In the genomic region with DNA sequence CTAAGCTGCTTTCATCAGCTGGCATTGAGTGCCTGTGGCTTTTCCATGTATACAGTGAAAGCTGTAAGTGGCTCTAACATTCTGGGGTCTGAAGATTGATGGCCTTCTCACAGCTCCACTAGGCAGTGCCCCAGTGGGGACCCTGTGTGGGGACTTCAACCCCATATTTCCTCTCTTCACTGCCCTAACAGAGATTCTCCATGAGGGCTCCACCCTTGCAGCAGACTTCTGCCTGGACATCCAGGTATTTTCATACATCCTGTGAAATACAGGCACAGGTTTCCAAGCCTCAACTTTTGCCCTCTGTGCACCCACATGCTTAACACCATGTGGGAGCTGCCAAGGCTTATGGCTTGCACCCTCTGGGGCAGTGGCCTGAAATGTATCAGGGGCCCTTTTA, we compare ENCODE assay signal across 21 cellular contexts.
DNase-seq lines count a peak whose midpoint lies in the region; TF ChIP-seq lines count a peak whose summit lies in the region.
"Had no signal": no experiment of that assay in that cellular context is flagged by ENCODE, and none has a peak within 500 bp of the region (broad histone marks: within the 10 kb centered on the region; RNA-seq: fewer than 3 reads in every experiment).

No MANE protein-coding gene starts in this region.

- H2BK5ac ChIP-seq in mesendoderm (ENCODE audit: low read length), result no peak overlapping the region

- H3K27me3 ChIP-seq in mesendoderm (ENCODE audit: insufficient read depth, low read length, poor library complexity), result no peaks in the 10 kb centered on the region
- H3K27me3 ChIP-seq: BE2C, BLaER1 had no signal

- no peak overlapping the region for H3K4me3 ChIP-seq in HEK293 (ENCODE audit: low read depth, low read length)
- no peak overlapping the region for H3K4me3 ChIP-seq in OCI-LY7 (ENCODE audit: low read depth, low read length, poor library complexity, severe bottlenecking)
- H3K4me3 ChIP-seq in mesendoderm (ENCODE audit: low read length), result no peak overlapping the region
- H3K4me3 ChIP-seq: BLaER1 had no signal

- no peak overlapping the region for H3K4me2 ChIP-seq in OCI-LY7 (ENCODE audit: low read length)
- H3K4me2 ChIP-seq in mesendoderm (ENCODE audit: low read length), result no peak overlapping the region
- H3K4me2 ChIP-seq: BLaER1 had no signal

- H2BK120ac ChIP-seq in mesendoderm (ENCODE audit: low read depth, low read length), result no peak overlapping the region

- no peak overlapping the region for H3K56ac ChIP-seq in mesendoderm (ENCODE audit: low read length)

- no peaks in the 10 kb centered on the region for H3K9me2 ChIP-seq in OCI-LY7 (ENCODE audit: insufficient read depth, low read length)

- no peak overlapping the region for H2AK5ac ChIP-seq in mesendoderm (ENCODE audit: low read length)

- POLR2A ChIA-PET in HEK293 (lab: Yijun Ruan, JAX) (no interaction called here), OCI-LY7 (lab: Charles Lee) (no interaction called here)

- DNase-seq in OCI-LY7 (ENCODE audit: low spot score), result peak; percentile 1
- DNase-seq in mesendoderm, result peak; percentile 10
- no peak for DNase-seq in amygdala (lab: John Stamatoyannopoulos, UW)
- DNase-seq in SW480 (ENCODE audit: low spot score), result no peak
- DNase-seq in kidney tubule cell (ENCODE audit: low spot score), result no peak
- DNase-seq: 8988T; ACHN; BE2C; C1 segment of cervical spinal cord; CD4-positive, alpha-beta memory T cell; CD4-positive, CD25-positive, alpha-beta regulatory T cell; CD8-positive, alpha-beta memory T cell; COR-L47; DMS 273 treated with DMSO at 0.1 percent for 48 hours; DMS153; DMS79; DND-41; EL; GDM1 had no signal

- no peak overlapping the region for H3K9ac ChIP-seq in mesendoderm (ENCODE audit: low read length)
- H3K9ac ChIP-seq: BLaER1 had no signal

- BruUV-seq in OCI-LY7 (replicated peaks; lab: Mats Ljungman, UMichigan), result no TSS peak

- H3K79me1 ChIP-seq in mesendoderm (ENCODE audit: low read length), result no peaks in the 10 kb centered on the region

- no peak overlapping the region for H4K5ac ChIP-seq in mesendoderm (ENCODE audit: low read length)

- H3K27ac ChIP-seq in HEK293 (ENCODE audit: extremely low read depth, low read depth, low read length) (no peak overlapping the region), OCI-LY7 (ENCODE audit: low read depth, low read length, poor library complexity, severe bottlenecking) (no peak overlapping the region), mesendoderm (ENCODE audit: low read depth, low read length) (no peak overlapping the region)
- H3K27ac ChIP-seq: BLaER1 had no signal

- CTCF ChIA-PET in HEK293 (lab: Yijun Ruan, JAX), result no interaction called here
- CTCF ChIA-PET in OCI-LY7 (lab: Charles Lee; ENCODE audit: unreplicated experiment), result no interaction called here

- H2BK15ac ChIP-seq in mesendoderm (replicated peaks; ENCODE audit: low read depth), result no peak overlapping the region

- H4K20me1 ChIP-seq in OCI-LY7 (ENCODE audit: insufficient read depth, low read length), result no peaks in the 10 kb centered on the region
- H4K20me1 ChIP-seq: BLaER1 had no signal

- H4K8ac ChIP-seq in mesendoderm (ENCODE audit: low read depth, low read length), result no peak overlapping the region

- H3K18ac ChIP-seq in mesendoderm (ENCODE audit: low read length), result no peak overlapping the region

- no peak overlapping the region for H2AFZ ChIP-seq in OCI-LY7 (ENCODE audit: low read length)

- no peaks in the 10 kb centered on the region for H3K36me3 ChIP-seq in HEK293 (ENCODE audit: control insufficient read depth in 2 of 2, insufficient read depth in 1 of 2, low read length in 2 of 2)
- H3K36me3 ChIP-seq in OCI-LY7 (ENCODE audit: insufficient read depth, low read length), result no peaks in the 10 kb centered on the region
- no peaks in the 10 kb centered on the region for H3K36me3 ChIP-seq in mesendoderm (ENCODE audit: control insufficient read depth, insufficient read depth, low read length)
- H3K36me3 ChIP-seq: BE2C, BLaER1 had no signal

- intact Hi-C loops in OCI-LY7 (cut with micrococcal nuclease; ENCODE audit: unreplicated experiment), result no loop called here

- TF ChIP-seq CTCF in HEK293 (tag by site-specific recombination; IDR thresholded peaks at IDR 0.05) (no peak), OCI-LY7 (conservative IDR thresholded peaks at IDR 0.05; ENCODE audit: low read length) (no peak)

- no peak overlapping the region for H3K23ac ChIP-seq in mesendoderm (ENCODE audit: low read length)

- H3K4ac ChIP-seq in mesendoderm (ENCODE audit: low read depth, low read length), result no peak overlapping the region

- no peaks in the 10 kb centered on the region for H3K79me2 ChIP-seq in OCI-LY7 (ENCODE audit: insufficient read depth, low read depth, low read length)
- H3K79me2 ChIP-seq in mesendoderm (ENCODE audit: control insufficient read depth, insufficient read depth, low read length), result no peaks in the 10 kb centered on the region

- no peaks in the 10 kb centered on the region for H3K4me1 ChIP-seq in HEK293 (ENCODE audit: control insufficient read depth, insufficient read depth, low read length)
- no peaks in the 10 kb centered on the region for H3K4me1 ChIP-seq in OCI-LY7 (ENCODE audit: insufficient read depth, low read length, poor library complexity, severe bottlenecking)
- no peaks in the 10 kb centered on the region for H3K4me1 ChIP-seq in mesendoderm (ENCODE audit: control insufficient read depth, low read depth, low read length)
- H3K4me1 ChIP-seq: BE2C, BLaER1 had no signal

- H3K9me3 ChIP-seq in HEK293 (ENCODE audit: control insufficient read depth, insufficient read depth, low read depth, low read length) (no peaks in the 10 kb centered on the region), OCI-LY7 (ENCODE audit: low read length) (no peaks in the 10 kb centered on the region)
- H3K9me3 ChIP-seq: BE2C had no signal

TF ChIP-seq in HEK293, 187 proteins besides CTCF, POLR2A, EP300 and RAD21:
- TF ChIP-seq ZFP3 (tag by site-specific recombination; IDR thresholded peaks at IDR 0.05; ENCODE audit: low read depth), result no peak
- peak; percentile 67 for TF ChIP-seq SETDB1 (IDR thresholded peaks at IDR 0.05; ENCODE audit: insufficient read length, low read length)
TF ChIP-seq in HEK293: peak in this region for 1.

Comparison
In these comparisons a context has a peak if more than half of its experiments do, and no peak if none do; other contexts are left out.
1. DNase-seq: peak in OCI-LY7 (single experiment) and mesendoderm (single experiment); none in amygdala (0 of 56), SW480 (single experiment) and kidney tubule cell (single experiment).